Comparison of ENCODE assay signal across 8 cellular contexts in genomic region chr1:222813866-222814535, GRCh38. TPM values are rescaled to one million over a fixed set of nuclear protein-coding genes. Genes with fewer than 3 reads are reported as not detected.
DNase-seq lines count a peak whose midpoint lies in the region; ATAC-seq and TF ChIP-seq lines count a peak whose summit lies in the region.

No MANE protein-coding gene starts in this region.

- WGBS in mesendoderm (ENCODE audit: extremely low coverage, insufficient coverage, low lambda C conversion rate) = no CpG with 5 or more reads among the region's 14 CpGs

- H2BK15ac ChIP-seq in mesendoderm (replicated peaks; ENCODE audit: low read depth) = no peak overlapping the region

- H4K8ac ChIP-seq in mesendoderm (ENCODE audit: low read depth, low read length) = no peak overlapping the region

- no peak overlapping the region for H2BK120ac ChIP-seq in mesendoderm (ENCODE audit: low read depth, low read length)

- H3K27ac ChIP-seq in 22Rv1 (peak overlapping the region; percentile 97), mesendoderm (ENCODE audit: low read depth, low read length) (no peak overlapping the region)

- H3K4me1 ChIP-seq in mesendoderm (ENCODE audit: control insufficient read depth, low read depth, low read length) = no peaks in the 10 kb centered on the region

- in situ Hi-C loops in astrocyte of the spinal cord (cut with HindIII; ENCODE audit: low sequenced_read_pairs) = no loop called here

- H4K5ac ChIP-seq in mesendoderm (ENCODE audit: low read length) = no peak overlapping the region

- peaks cover 2% of the 10 kb centered on the region for H3K79me1 ChIP-seq in mesendoderm (ENCODE audit: low read length)

- ATAC-seq in HG02678 (IDR thresholded peaks at IDR 0.05; ENCODE audit: unreplicated experiment) = peak; percentile 12
- ATAC-seq in HG03520 (IDR thresholded peaks at IDR 0.05; ENCODE audit: unreplicated experiment) = no peak
- no peak for ATAC-seq in HG02759 (IDR thresholded peaks at IDR 0.05; ENCODE audit: unreplicated experiment)

- H3K18ac ChIP-seq in mesendoderm (ENCODE audit: low read length) = no peak overlapping the region

- no peak overlapping the region for H3K56ac ChIP-seq in mesendoderm (ENCODE audit: low read length)

- peak; percentile 35 for DNase-seq in astrocyte of the spinal cord (ENCODE audit: low read depth, low spot score)
- no peak for DNase-seq in mesendoderm
- DNase-seq in dedifferentiated amniotic fluid mesenchymal stem cell (ENCODE audit: extremely low spot score) = no peak
- DNase-seq in MV-4-11 (lab: John Stamatoyannopoulos, UW) = no peak

- H3K4me2 ChIP-seq in mesendoderm (ENCODE audit: low read length) = no peak overlapping the region

- H3K4me3 ChIP-seq in astrocyte of the spinal cord (ENCODE audit: low read depth, low read length) (no peak overlapping the region), mesendoderm (ENCODE audit: low read length) (no peak overlapping the region)

- peak overlapping the region; percentile 5 for H3K4ac ChIP-seq in mesendoderm (ENCODE audit: low read depth, low read length)

- H3K27me3 ChIP-seq in mesendoderm (ENCODE audit: insufficient read depth, low read length, poor library complexity) = no peaks in the 10 kb centered on the region

- H2BK5ac ChIP-seq in mesendoderm (ENCODE audit: low read length) = no peak overlapping the region

- no peaks in the 10 kb centered on the region for H3K36me3 ChIP-seq in mesendoderm (ENCODE audit: control insufficient read depth, insufficient read depth, low read length)

- H3K23ac ChIP-seq in mesendoderm (ENCODE audit: low read length) = no peak overlapping the region

- H2AK5ac ChIP-seq in mesendoderm (ENCODE audit: low read length) = no peak overlapping the region

- H3K9ac ChIP-seq in mesendoderm (ENCODE audit: low read length) = no peak overlapping the region

- peaks cover 3% of the 10 kb centered on the region for H3K79me2 ChIP-seq in mesendoderm (ENCODE audit: control insufficient read depth, insufficient read depth, low read length)

- TF ChIP-seq CTCF in 22Rv1 (IDR thresholded peaks at IDR 0.05) = no peak
- no peak for TF ChIP-seq CTCF in astrocyte of the spinal cord (IDR thresholded peaks at IDR 0.05; ENCODE audit: low read depth, low read length)

RNA-seq across cellular contexts. Expression of gene DISP1, which starts 0.8 kb away (rescaled TPM):
- polyA plus RNA-seq in mesendoderm (2013, experiment 1 of 2) = 2.2 TPM
- polyA plus RNA-seq in mesendoderm (2013, experiment 2 of 2) = 2.3 TPM
